Comparison of ENCODE assay signal across 10 cellular contexts in genomic region chr1:47578026-47578861, GRCh38.
DNase-seq lines count a peak whose midpoint lies in the region; ATAC-seq and TF ChIP-seq lines count a peak whose summit lies in the region.
"Had no signal": no experiment of that assay in that cellular context is flagged by ENCODE, and none has a peak within 500 bp of the region (broad histone marks: within the 10 kb centered on the region; RNA-seq: fewer than 3 reads in every experiment).

No MANE protein-coding gene starts in this region.

- intact Hi-C loops in Calu3 (cut with micrococcal nuclease; ENCODE audit: unreplicated experiment): no loop called here
- intact Hi-C loops in left ventricle myocardium superior (cut with micrococcal nuclease): no loop called here
- intact Hi-C loops in posterior cingulate gyrus (cut with DNase I): no loop called here

- H3K9me3 Mint-ChIP-seq in Calu3 (ENCODE audit: low read depth, unreplicated experiment): no peaks in the 10 kb centered on the region
- no peaks in the 10 kb centered on the region for H3K9me3 Mint-ChIP-seq in stimulated activated effector memory CD8-positive, alpha-beta T cell treated with anti-CD3 and anti-CD28 coated beads, Interleukin-12 subunit alpha, Interleukin-12 subunit beta, amount 100 ng/mL, for 72 hours

- DNase-seq in Calu3: peak; percentile 66
- peak; percentile 33 for DNase-seq in SW480 (ENCODE audit: low spot score)
- DNase-seq in left ventricle myocardium superior: peak; percentile 37
- DNase-seq in posterior cingulate gyrus: peak in 6 of 10 donors; percentile 13 to 83 (median 44)
- no peak for DNase-seq in NCI-H1436 (lab: John Stamatoyannopoulos, UW)
- DNase-seq in SK-N-DZ (ENCODE audit: low spot score): no peak
- no peak for DNase-seq in NCI-H526 treated with DMSO at 0.1 percent for 48 hours (lab: John Stamatoyannopoulos, UW)
- no peak for DNase-seq in stimulated activated effector memory CD8-positive, alpha-beta T cell treated with anti-CD3 and anti-CD28 coated beads, Interleukin-12 subunit alpha, Interleukin-12 subunit beta, amount 100 ng/mL, for 72 hours (ENCODE audit: low spot score in 2 of 2)
- DNase-seq: BE2C, PC-9 had no signal

- H3K27me3 Mint-ChIP-seq in Calu3 (ENCODE audit: unreplicated experiment): no peaks in the 10 kb centered on the region

- H3K36me3 Mint-ChIP-seq in Calu3 (ENCODE audit: insufficient read depth, unreplicated experiment): peaks cover 11% of the 10 kb centered on the region
- H3K36me3 Mint-ChIP-seq in stimulated activated effector memory CD8-positive, alpha-beta T cell treated with anti-CD3 and anti-CD28 coated beads, Interleukin-12 subunit alpha, Interleukin-12 subunit beta, amount 100 ng/mL, for 72 hours: no peaks in the 10 kb centered on the region

- CTCF ChIA-PET in Calu3 (lab: Charles Lee): interaction anchor here (1.0 to 1.8 kb wide), 3 partner anchors 9 to 61 kb away, joined by 3 to 10 read pairs (median 3); no protein-coding TSS in a partner anchor

- H3K4me3 Mint-ChIP-seq in Calu3 (ENCODE audit: low read depth, unreplicated experiment): peak overlapping the region; percentile 16
- H3K4me3 Mint-ChIP-seq in stimulated activated effector memory CD8-positive, alpha-beta T cell treated with anti-CD3 and anti-CD28 coated beads, Interleukin-12 subunit alpha, Interleukin-12 subunit beta, amount 100 ng/mL, for 72 hours: no peak overlapping the region

- peaks cover 41% of the 10 kb centered on the region for H3K4me1 Mint-ChIP-seq in Calu3 (ENCODE audit: low read depth, unreplicated experiment)
- H3K4me1 Mint-ChIP-seq in stimulated activated effector memory CD8-positive, alpha-beta T cell treated with anti-CD3 and anti-CD28 coated beads, Interleukin-12 subunit alpha, Interleukin-12 subunit beta, amount 100 ng/mL, for 72 hours: peaks cover 2% of the 10 kb centered on the region

- BruUV-seq in Calu3 (replicated peaks; lab: Mats Ljungman, UMichigan): no TSS peak

- H3K27ac Mint-ChIP-seq in Calu3 (ENCODE audit: unreplicated experiment): peak overlapping the region; percentile 64
- no peak overlapping the region for H3K27ac Mint-ChIP-seq in stimulated activated effector memory CD8-positive, alpha-beta T cell treated with anti-CD3 and anti-CD28 coated beads, Interleukin-12 subunit alpha, Interleukin-12 subunit beta, amount 100 ng/mL, for 72 hours

- no peak for TF ChIP-seq CTCF in Calu3 (IDR thresholded peaks at IDR 0.05; ENCODE audit: unreplicated experiment)

- peak; percentile 81 for ATAC-seq in left ventricle myocardium superior
- no peak for ATAC-seq in stimulated activated effector memory CD8-positive, alpha-beta T cell treated with anti-CD3 and anti-CD28 coated beads, Interleukin-12 subunit alpha, Interleukin-12 subunit beta, amount 100 ng/mL, for 72 hours

Comparison
In these comparisons a context has a peak if more than half of its experiments do, and no peak if none do; other contexts are left out.
1. DNase-seq: peak in Calu3 (single experiment), SW480 (single experiment), left ventricle myocardium superior (single experiment) and posterior cingulate gyrus (6 of 10); none in NCI-H1436 (single experiment), SK-N-DZ (single experiment), NCI-H526 treated with DMSO at 0.1 percent for 48 hours (single experiment) and stimulated activated effector memory CD8-positive, alpha-beta T cell treated with anti-CD3 and anti-CD28 coated beads, Interleukin-12 subunit alpha, Interleukin-12 subunit beta, amount 100 ng/mL, for 72 hours (0 of 2).